In the genomic region with DNA sequence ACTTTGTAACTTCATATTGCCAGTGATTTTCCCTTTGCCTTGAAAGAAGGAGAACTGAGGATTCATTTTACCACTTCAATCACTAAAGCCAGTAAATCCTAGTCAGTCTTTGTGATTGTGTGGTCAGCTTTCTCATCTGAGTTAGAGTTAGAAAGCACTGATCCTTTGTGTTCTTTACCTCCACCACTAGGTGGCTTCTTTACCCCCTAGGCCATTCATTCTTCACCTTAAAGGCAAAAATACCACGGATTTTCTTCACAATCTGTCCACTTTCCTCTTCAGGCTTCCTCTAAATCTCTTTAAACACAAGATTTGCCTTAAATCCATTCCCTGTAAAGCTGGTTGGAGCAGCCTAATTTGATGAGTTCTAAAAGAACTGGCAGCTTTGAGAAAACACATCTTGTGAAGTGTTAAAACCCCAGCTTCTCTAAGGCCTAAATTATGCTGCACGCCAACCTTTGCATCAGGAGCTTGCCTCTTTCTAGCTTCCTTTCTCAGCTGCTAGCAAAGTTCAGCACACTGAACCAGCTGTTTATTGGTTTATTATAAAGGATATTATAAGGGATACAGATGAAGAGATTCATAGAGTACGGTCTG, we compare ENCODE assay signal across 8 cellular contexts. TPM values are rescaled to one million over a fixed set of nuclear protein-coding genes. Genes with fewer than 3 reads are reported as not detected.
DNase-seq lines count a peak whose midpoint lies in the region; ATAC-seq and TF ChIP-seq lines count a peak whose summit lies in the region.

No MANE protein-coding gene starts in this region.

- H3K4me3 Mint-ChIP-seq in osteocyte (ENCODE audit: unreplicated experiment), result no peak overlapping the region

- H3K27me3 Mint-ChIP-seq in osteocyte (ENCODE audit: unreplicated experiment), result no peaks in the 10 kb centered on the region

- no peak overlapping the region for H3K27ac Mint-ChIP-seq in osteocyte (ENCODE audit: unreplicated experiment)

- ATAC-seq in GM21390 (IDR thresholded peaks at IDR 0.05; ENCODE audit: unreplicated experiment), result no peak
- no peak for ATAC-seq in GM18870 (IDR thresholded peaks at IDR 0.05; ENCODE audit: unreplicated experiment)

- H3K27me3 ChIP-seq in colonic mucosa, result no peaks in the 10 kb centered on the region

- H3K27ac ChIP-seq in 22Rv1 (peak overlapping the region; percentile 48), colonic mucosa (no peak overlapping the region)

- no peaks in the 10 kb centered on the region for H3K9me3 ChIP-seq in colonic mucosa

- H3K4me1 ChIP-seq in colonic mucosa, result no peaks in the 10 kb centered on the region

- DNase-seq in EL, result peak; percentile 20
- peak; percentile 9 for DNase-seq in MV-4-11 (lab: John Stamatoyannopoulos, UW)
- no peak for DNase-seq in colonic mucosa
- DNase-seq in osteocyte (ENCODE audit: extremely low spot score, unreplicated experiment), result no peak
- DNase-seq in ureter (ENCODE audit: low spot score), result no peak

- H3K36me3 ChIP-seq in colonic mucosa, result no peaks in the 10 kb centered on the region

- no peaks in the 10 kb centered on the region for H3K9me3 Mint-ChIP-seq in osteocyte (ENCODE audit: unreplicated experiment)

- H3K9ac ChIP-seq in colonic mucosa (ENCODE audit: low read depth in 2 of 2, low read length in 2 of 2), result no peak overlapping the region

- H3K4me1 Mint-ChIP-seq in osteocyte (ENCODE audit: unreplicated experiment), result no peaks in the 10 kb centered on the region

- peaks cover 34% of the 10 kb centered on the region for H3K36me3 Mint-ChIP-seq in osteocyte (ENCODE audit: unreplicated experiment)

- intact Hi-C loops in colonic mucosa (cut with DNase I), result no loop called here

- peak; percentile 79 for TF ChIP-seq CTCF in 22Rv1 (IDR thresholded peaks at IDR 0.05)
- peak; percentile 52 for TF ChIP-seq CTCF in colonic mucosa (IDR thresholded peaks at IDR 0.05)
- peak; percentile 64 for TF ChIP-seq CTCF in osteocyte (IDR thresholded peaks at IDR 0.05)

- no peak overlapping the region for H3K4me3 ChIP-seq in colonic mucosa

RNA-seq across cellular contexts. Expression of gene BDP1, which starts 20.4 kb away (rescaled TPM):
- total RNA-seq in colonic mucosa, result 10 to 100 TPM; 18.9 to 21.8 TPM
- 23.6 and 23.7 TPM in 2 replicates for total RNA-seq in osteocyte
- 39.9 TPM for total RNA-seq in ureter

Comparison
In these comparisons a context has a peak if more than half of its experiments do, and no peak if none do; other contexts are left out.
1. DNase-seq: peak in EL (single experiment) and MV-4-11 (single experiment); none in colonic mucosa (single experiment), osteocyte (single experiment) and ureter (single experiment).
2. Peak in every context shown above with its lines, with median percentiles within 50 percentile points of each other: CTCF ChIP-seq.